27 cellular contexts compared by ENCODE assay signal in the genomic region with DNA sequence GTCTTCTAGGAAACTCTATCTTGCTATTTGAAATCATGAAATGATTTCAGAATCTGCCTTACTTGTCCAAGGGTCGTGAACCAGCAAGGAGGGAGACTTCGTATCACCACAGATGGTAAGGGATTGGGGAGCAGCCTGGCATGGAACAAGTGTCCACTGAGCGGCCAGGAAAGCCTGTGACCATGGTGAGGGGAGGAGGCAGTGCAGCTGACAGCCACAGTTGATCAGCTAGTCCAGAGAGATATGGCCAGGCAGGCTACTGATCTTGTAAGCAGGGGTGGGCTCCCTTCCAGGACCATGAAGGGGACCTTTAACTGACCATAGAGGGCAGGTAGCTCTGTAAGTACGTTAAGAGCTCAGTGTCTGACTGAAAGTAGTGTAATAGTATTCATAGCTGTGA.
"Had no signal": no experiment of that assay in that cellular context is flagged by ENCODE, and none has a peak within 500 bp of the region (broad histone marks: within the 10 kb centered on the region; RNA-seq: fewer than 3 reads in every experiment).

No MANE protein-coding gene starts in this region.

- H3K36me3 Mint-ChIP-seq: mesothelial cell of epicardium; natural killer cell; neural progenitor cell; stimulated activated naive B cell treated with anti-CD40 and anti-IgM and Interleukin-4, amounts not matched to agents 10 μg/mL and 1 μg/mL and 100 μg/mL, for 72 hours had no signal

- H3K27ac ChIP-seq: lower lobe of right lung, neural progenitor cell, ovary, prostate gland, right lobe of liver, stomach, testis, thyroid gland, transverse colon, upper lobe of left lung, vagina had no signal

- ATAC-seq: lower lobe of right lung; natural killer cell; right lobe of liver; stimulated activated naive B cell treated with anti-CD40 and anti-IgM and Interleukin-4, amounts not matched to agents 10 μg/mL and 1 μg/mL and 100 μg/mL, for 72 hours; stimulated activated naive CD8-positive, alpha-beta T cell treated with anti-CD3 and anti-CD28 coated beads, Interleukin-15, Interleukin-2, amounts not matched to agents 100 U/mL and 50 U/mL, for 24 hours had no signal

- H3K9me3 Mint-ChIP-seq: nephron progenitor cell; neural progenitor cell; stimulated activated naive B cell treated with anti-CD40 and anti-IgM and Interleukin-4, amounts not matched to agents 10 μg/mL and 1 μg/mL and 100 μg/mL, for 72 hours had no signal

- H3K9me3 ChIP-seq: lower lobe of right lung, ovary, prostate gland, right lobe of liver, stomach, testis, thyroid gland, transverse colon, upper lobe of left lung, vagina had no signal

- H3K4me3 ChIP-seq: lower lobe of right lung, neural progenitor cell, ovary, prostate gland, right lobe of liver, smooth muscle cell, stomach, testis, thyroid gland, transverse colon, upper lobe of left lung, vagina had no signal

- H3K27me3 ChIP-seq: neural progenitor cell, ovary, right lobe of liver, stomach, testis, thyroid gland, transverse colon, upper lobe of left lung, vagina had no signal

- H3K36me3 ChIP-seq: lower lobe of right lung, neural progenitor cell, ovary, prostate gland, right lobe of liver, stomach, thyroid gland, transverse colon, upper lobe of left lung, vagina had no signal

- H3K4me1 Mint-ChIP-seq: natural killer cell; nephron progenitor cell; neural progenitor cell; stimulated activated naive B cell treated with anti-CD40 and anti-IgM and Interleukin-4, amounts not matched to agents 10 μg/mL and 1 μg/mL and 100 μg/mL, for 72 hours had no signal

- H3K4me1 ChIP-seq: lower lobe of right lung, neural progenitor cell, prostate gland, right lobe of liver, thyroid gland, transverse colon, upper lobe of left lung, vagina had no signal

- H3K27ac Mint-ChIP-seq: mesothelial cell of epicardium; naive B cell; natural killer cell; nephron progenitor cell; neural progenitor cell; stimulated activated naive B cell treated with anti-CD40 and anti-IgM and Interleukin-4, amounts not matched to agents 10 μg/mL and 1 μg/mL and 100 μg/mL, for 72 hours had no signal

- H3K4me3 Mint-ChIP-seq: mesothelial cell of epicardium; naive B cell; natural killer cell; nephron progenitor cell; neural progenitor cell; stimulated activated naive B cell treated with anti-CD40 and anti-IgM and Interleukin-4, amounts not matched to agents 10 μg/mL and 1 μg/mL and 100 μg/mL, for 72 hours had no signal

- DNase-seq: head of caudate nucleus; islet precursor cell; lower lobe of right lung; mammary epithelial cell; mesendoderm; naive B cell; natural killer cell; nephron progenitor cell; ovary; retina; right lobe of liver; stimulated activated CD4-positive, alpha-beta T cell treated with anti-CD3 and anti-CD28 coated beads, Interleukin-12 subunit alpha, Interleukin-12 subunit beta, amount 100 ng/mL, for 4 hours; stimulated activated CD4-positive, alpha-beta T cell treated with anti-CD3 and anti-CD28 coated beads, Interleukin-15, amount 100 ng/mL, for 24 hours; stimulated activated CD4-positive, alpha-beta T cell treated with anti-CD3 and anti-CD28 coated beads, Interleukin-2, amount 100 ng/mL, for 24 hours; stimulated activated CD4-positive, alpha-beta T cell treated with anti-CD3 and anti-CD28 coated beads, Interleukin-4, amount 100 ng/mL, for 1 hour; stimulated activated naive B cell treated with anti-CD40 and anti-IgM and Interleukin-4, amounts not matched to agents 10 μg/mL and 1 μg/mL and 100 μg/mL, for 72 hours; stimulated activated naive CD8-positive, alpha-beta T cell treated with anti-CD3 and anti-CD28 coated beads, Interleukin-15, Interleukin-2, amounts not matched to agents 100 U/mL and 50 U/mL, for 24 hours; stomach; testis; thyroid gland; transverse colon; upper lobe of left lung had no signal
